Comparison of ENCODE assay signal across 15 cellular contexts in the genomic region with DNA sequence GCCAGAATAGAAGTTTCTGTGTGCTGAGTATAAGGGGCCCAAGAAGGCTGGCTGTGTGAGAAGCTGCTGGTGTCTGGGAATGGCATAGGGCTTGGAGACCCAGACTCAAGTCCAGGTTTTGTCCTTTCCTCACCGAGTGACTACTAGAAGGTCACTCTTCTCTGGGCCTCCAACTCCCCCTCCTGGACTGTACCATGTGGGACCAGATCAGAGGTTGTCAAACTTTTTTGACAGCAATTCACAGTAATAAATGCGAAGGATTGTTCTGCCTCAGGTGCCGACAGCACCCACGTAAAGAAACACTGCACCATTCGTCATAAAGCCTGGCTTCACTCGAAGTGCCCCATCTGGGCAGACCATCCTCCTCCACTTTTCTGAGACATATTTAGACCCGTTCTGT. TPM values are rescaled to one million over a fixed set of nuclear protein-coding genes. Genes with fewer than 3 reads are reported as not detected.
"Had no signal": no experiment of that assay in that cellular context is flagged by ENCODE, and none has a peak within 500 bp of the region (broad histone marks: within the 10 kb centered on the region; RNA-seq: fewer than 3 reads in every experiment).

No MANE protein-coding gene starts in this region.

- H3K4me3 ChIP-seq: adrenal gland, coronary artery, ovary, tibial nerve had no signal

- H3K27ac Mint-ChIP-seq: activated T-helper 2 cell treated with anti-CD3 and anti-CD28 coated beads, Interferon-gamma antibody, Interleukin-2, Interleukin-4, amounts not matched to agents 10 μg/mL and 5 μg/mL and 100 μg/mL, durations not matched to agents 14 hours and 24 hours and 36 hours; memory B cell; nephron had no signal

- DNase-seq: activated CD4-positive, alpha-beta T cell treated with anti-CD3 and anti-CD28 coated beads for 48 hours; activated CD8-positive, alpha-beta memory T cell treated with anti-CD3 and anti-CD28 coated beads for 24 hours; activated naive CD4-positive, alpha-beta T cell treated with anti-CD3 and anti-CD28 coated beads, Interleukin-2, amount 50 U/mL, for 16 hours; adrenal gland; central memory CD4-positive, alpha-beta T cell; effector CD4-positive, alpha-beta T cell; ovary; T1000 had no signal

- H3K4me1 ChIP-seq: adrenal gland had no signal

- H3K4me3 Mint-ChIP-seq: memory B cell, nephron had no signal

- H3K4me1 Mint-ChIP-seq: memory B cell had no signal

- H3K27me3 ChIP-seq: ovary had no signal

- ATAC-seq: left lobe of liver had no signal

- H3K9me3 ChIP-seq: adrenal gland, ovary, tibial nerve had no signal

- H3K36me3 Mint-ChIP-seq: memory B cell had no signal

- H3K36me3 ChIP-seq: adrenal gland, ovary, tibial nerve had no signal

- H3K9me3 Mint-ChIP-seq: activated T-helper 2 cell treated with anti-CD3 and anti-CD28 coated beads, Interferon-gamma antibody, Interleukin-2, Interleukin-4, amounts not matched to agents 10 μg/mL and 5 μg/mL and 100 μg/mL, durations not matched to agents 14 hours and 24 hours and 36 hours; nephron had no signal

- H3K27ac ChIP-seq: adrenal gland, coronary artery, ovary, tibial nerve, VCaP had no signal

RNA-seq across cellular contexts. Expression of a gene that starts 29.0 kb away (rescaled TPM):
- total RNA-seq: activated T-helper 2 cell treated with anti-CD3 and anti-CD28 coated beads, Interferon-gamma antibody, Interleukin-2, Interleukin-4, amounts not matched to agents 10 μg/mL and 5 μg/mL and 100 μg/mL, durations not matched to agents 14 hours and 24 hours and 36 hours had no signal
